20 cellular contexts compared by ENCODE assay signal in the genomic region with DNA sequence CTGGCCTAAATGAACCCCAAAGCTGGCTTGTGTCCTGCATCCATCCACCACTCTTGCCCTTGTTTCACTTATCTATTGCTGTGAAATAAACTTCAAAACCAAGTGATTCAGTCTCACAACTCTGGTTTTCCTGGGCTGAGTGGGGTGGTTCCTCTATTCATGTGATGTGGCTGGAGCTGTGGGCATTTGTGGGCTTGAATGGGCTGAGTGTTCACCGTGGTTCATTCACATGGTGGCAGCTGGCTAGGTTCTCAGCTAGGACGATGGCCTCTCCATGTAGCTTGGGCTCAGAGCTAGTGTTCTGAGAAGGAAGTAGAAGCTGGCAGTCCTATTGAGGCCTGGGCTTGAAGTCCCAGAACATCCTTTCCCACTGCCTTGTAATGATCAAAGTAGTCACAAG. TPM values are rescaled to one million over a fixed set of nuclear protein-coding genes. Genes with fewer than 3 reads are reported as not detected.
DNase-seq lines count a peak whose midpoint lies in the region; ATAC-seq and TF ChIP-seq lines count a peak whose summit lies in the region.
"Had no signal": no experiment of that assay in that cellular context is flagged by ENCODE, and none has a peak within 500 bp of the region (broad histone marks: within the 10 kb centered on the region; RNA-seq: fewer than 3 reads in every experiment).

No MANE protein-coding gene starts in this region.

- H3K9ac ChIP-seq in mesenchymal stem cell (ENCODE audit: low read length), result no peak overlapping the region
- H3K9ac ChIP-seq: parathyroid adenoma had no signal

- no peak overlapping the region for H2BK15ac ChIP-seq in mesenchymal stem cell (ENCODE audit: low read depth, poor library complexity, severe bottlenecking)

- peaks cover 30% of the 10 kb centered on the region for H3K79me1 ChIP-seq in mesenchymal stem cell (replicated peaks; ENCODE audit: low read length, poor library complexity, severe bottlenecking)

- DNase-seq in T-helper 2 cell treated with Interferon-gamma antibody and Interleukin-4, amounts not matched to agents 5 μg/mL and 100 μg/mL, for 36 hours (ENCODE audit: low spot score), result peak; percentile 26
- DNase-seq in T-helper 2 cell (no peak), CD1c-positive myeloid dendritic cell (ENCODE audit: extremely low spot score) (peak; percentile 27), foreskin melanocyte (peak; percentile 45), mesenchymal stem cell (no peak), upper lobe of left lung (no peak)
- no peak for DNase-seq in activated CD4-positive, alpha-beta memory T cell treated with anti-CD3 and anti-CD28 coated beads, Interleukin-2, amount 10 ng/mL, durations not matched to agents 7 days and 5 days
- DNase-seq: 8988T, hypothalamus, Kasumi-1, NCI-H1417 treated with DMSO at 0.1 percent for 48 hours, NCI-H2171, NCI-H526 treated with DMSO at 0.1 percent for 48 hours had no signal

- H3K23ac ChIP-seq in mesenchymal stem cell (ENCODE audit: low read length in 2 of 2), result no peak overlapping the region

- H3K36me3 ChIP-seq in mesenchymal stem cell (ENCODE audit: control insufficient read depth in 1 of 2, insufficient read depth in 2 of 2, low read depth in 1 of 2, low read length in 2 of 2) (peaks cover 20 to 85% of the 10 kb centered on the region in 2 experiments), upper lobe of left lung (peaks cover 0 to 64% (median 5%) of the 10 kb centered on the region in 4 donors)

- H3K9me3 ChIP-seq in mesenchymal stem cell (ENCODE audit: control insufficient read depth, low read length) (no peaks in the 10 kb centered on the region), upper lobe of left lung (no peaks in the 10 kb centered on the region)

- POLR2A ChIA-PET in activated CD4-positive, alpha-beta memory T cell treated with anti-CD3 and anti-CD28 coated beads, Interleukin-2, amount 10 ng/mL, durations not matched to agents 7 days and 5 days (lab: Charles Lee), result interaction anchor here (1.4 to 1.9 kb wide), 5 partner anchors 15 to 36 kb away, joined by 3 to 12 read pairs (median 6); no protein-coding TSS in a partner anchor

- H2AK5ac ChIP-seq in mesenchymal stem cell (ENCODE audit: low read length, severe bottlenecking), result no peak overlapping the region

- CTCF ChIA-PET in activated CD4-positive, alpha-beta memory T cell treated with anti-CD3 and anti-CD28 coated beads, Interleukin-2, amount 10 ng/mL, durations not matched to agents 7 days and 5 days (lab: Charles Lee), result interaction anchor here (1.4 kb wide), 1 partner anchor 28 kb away, joined by 3 read pairs; no protein-coding TSS in a partner anchor

- TF ChIP-seq POLR2A in upper lobe of left lung (IDR thresholded peaks at IDR 0.05), result no peak

- peaks cover 4% of the 10 kb centered on the region for H3K9me3 Mint-ChIP-seq in T-helper 2 cell treated with Interferon-gamma antibody and Interleukin-4, amounts not matched to agents 5 μg/mL and 100 μg/mL, for 36 hours
- no peaks in the 10 kb centered on the region for H3K9me3 Mint-ChIP-seq in activated CD4-positive, alpha-beta memory T cell treated with anti-CD3 and anti-CD28 coated beads, Interleukin-2, amount 10 ng/mL, durations not matched to agents 7 days and 5 days
- H3K9me3 Mint-ChIP-seq: dendritic cell treated with granulocyte-macrophage colony-stimulating factor and Interleukin-4, amounts not matched to agents 40 ng/mL and 50 ng/mL, for 4 days; GM23338 had no signal

- H3K4me1 Mint-ChIP-seq in T-helper 2 cell treated with Interferon-gamma antibody and Interleukin-4, amounts not matched to agents 5 μg/mL and 100 μg/mL, for 36 hours (ENCODE audit: low read depth), result peaks cover 72% of the 10 kb centered on the region
- H3K4me1 Mint-ChIP-seq in activated CD4-positive, alpha-beta memory T cell treated with anti-CD3 and anti-CD28 coated beads, Interleukin-2, amount 10 ng/mL, durations not matched to agents 7 days and 5 days, result peaks cover 75% of the 10 kb centered on the region
- H3K4me1 Mint-ChIP-seq: GM23338 had no signal

- H2BK12ac ChIP-seq in mesenchymal stem cell (ENCODE audit: low read length in 2 of 2), result no peak overlapping the region

- TF ChIP-seq EP300 in upper lobe of left lung (IDR thresholded peaks at IDR 0.05), result no peak

- H2BK5ac ChIP-seq in mesenchymal stem cell (ENCODE audit: low read depth, low read length, poor library complexity, severe bottlenecking), result no peak overlapping the region

- H3K36me3 Mint-ChIP-seq in T-helper 2 cell treated with Interferon-gamma antibody and Interleukin-4, amounts not matched to agents 5 μg/mL and 100 μg/mL, for 36 hours (ENCODE audit: low read depth), result peaks cover 75% of the 10 kb centered on the region
- H3K36me3 Mint-ChIP-seq in activated CD4-positive, alpha-beta memory T cell treated with anti-CD3 and anti-CD28 coated beads, Interleukin-2, amount 10 ng/mL, durations not matched to agents 7 days and 5 days (ENCODE audit: low read depth), result peaks cover 78% of the 10 kb centered on the region

- no peak overlapping the region for H4K91ac ChIP-seq in mesenchymal stem cell (ENCODE audit: low read length)

- H2BK120ac ChIP-seq in mesenchymal stem cell (ENCODE audit: low read depth, low read length), result no peak overlapping the region

- no peak for TF ChIP-seq CTCF in upper lobe of left lung (IDR thresholded peaks at IDR 0.05)

- 96% methylated on average over 2 of the region's 2 CpGs for WGBS in mesenchymal stem cell
- WGBS in upper lobe of left lung, 2 donors, result 40 to 77% methylated on average over 1 to 2 of the region's 2 CpGs

- H3K4me3 ChIP-seq in mesenchymal stem cell (ENCODE audit: insufficient read depth in 1 of 2, low read depth in 1 of 2, low read length in 2 of 2), result no peak overlapping the region
- H3K4me3 ChIP-seq in upper lobe of left lung, result no peak overlapping the region
- H3K4me3 ChIP-seq: GM23338, lung had no signal

- no peaks in the 10 kb centered on the region for H3K27me3 ChIP-seq in mesenchymal stem cell (ENCODE audit: control insufficient read depth in 1 of 2, insufficient read depth in 1 of 2, low read length in 2 of 2)
- H3K27me3 ChIP-seq in upper lobe of left lung, result no peaks in the 10 kb centered on the region

- H4K8ac ChIP-seq in mesenchymal stem cell (ENCODE audit: low read length), result no peak overlapping the region

- H3K14ac ChIP-seq in mesenchymal stem cell (ENCODE audit: low read length in 2 of 2), result no peak overlapping the region

- no peak overlapping the region for H3K4ac ChIP-seq in mesenchymal stem cell (ENCODE audit: low read depth in 1 of 2, low read length in 2 of 2)

- peak overlapping the region; percentile 85 for H3K27ac Mint-ChIP-seq in T-helper 2 cell treated with Interferon-gamma antibody and Interleukin-4, amounts not matched to agents 5 μg/mL and 100 μg/mL, for 36 hours
- peak overlapping the region; percentile 64 for H3K27ac Mint-ChIP-seq in activated CD4-positive, alpha-beta memory T cell treated with anti-CD3 and anti-CD28 coated beads, Interleukin-2, amount 10 ng/mL, durations not matched to agents 7 days and 5 days
- H3K27ac Mint-ChIP-seq: GM23338 had no signal

- no peak overlapping the region for H2AFZ ChIP-seq in mesenchymal stem cell (ENCODE audit: low read depth, low read length)
- H2AFZ ChIP-seq: GM23338, parathyroid adenoma had no signal

- H3K27me3 Mint-ChIP-seq in T-helper 2 cell treated with Interferon-gamma antibody and Interleukin-4, amounts not matched to agents 5 μg/mL and 100 μg/mL, for 36 hours (ENCODE audit: low read depth), result no peaks in the 10 kb centered on the region
- H3K27me3 Mint-ChIP-seq in activated CD4-positive, alpha-beta memory T cell treated with anti-CD3 and anti-CD28 coated beads, Interleukin-2, amount 10 ng/mL, durations not matched to agents 7 days and 5 days, result no peaks in the 10 kb centered on the region
- H3K27me3 Mint-ChIP-seq: dendritic cell treated with granulocyte-macrophage colony-stimulating factor and Interleukin-4, amounts not matched to agents 40 ng/mL and 50 ng/mL, for 4 days had no signal

- H3K4me3 Mint-ChIP-seq in T-helper 2 cell treated with Interferon-gamma antibody and Interleukin-4, amounts not matched to agents 5 μg/mL and 100 μg/mL, for 36 hours, result no peak overlapping the region
- H3K4me3 Mint-ChIP-seq in activated CD4-positive, alpha-beta memory T cell treated with anti-CD3 and anti-CD28 coated beads, Interleukin-2, amount 10 ng/mL, durations not matched to agents 7 days and 5 days, result no peak overlapping the region
- H3K4me3 Mint-ChIP-seq: dendritic cell treated with granulocyte-macrophage colony-stimulating factor and Interleukin-4, amounts not matched to agents 40 ng/mL and 50 ng/mL, for 4 days; GM23338 had no signal

- ATAC-seq in GM21515 (IDR thresholded peaks at IDR 0.05; ENCODE audit: unreplicated experiment) (no peak), upper lobe of left lung (ENCODE audit: low FRiP score in 2 of 2) (no peak)
- ATAC-seq: GM23338, sciatic nerve had no signal

- no peak overlapping the region for H3K18ac ChIP-seq in mesenchymal stem cell (ENCODE audit: low read depth in 1 of 2, low read length in 2 of 2)

- H3K4me1 ChIP-seq in mesenchymal stem cell (ENCODE audit: control insufficient read depth, insufficient read depth, low read depth, low read length), result peaks cover 6% of the 10 kb centered on the region
- peaks cover 10 to 20% (median 16%) of the 10 kb centered on the region in 4 donors for H3K4me1 ChIP-seq in upper lobe of left lung

- H3K4me2 ChIP-seq in mesenchymal stem cell (ENCODE audit: low read length, poor library complexity, severe bottlenecking), result no peak overlapping the region
- H3K4me2 ChIP-seq: GM23338 had no signal

- H3K27ac ChIP-seq in mesenchymal stem cell (ENCODE audit: low read length, poor library complexity, severe bottlenecking) (no peak overlapping the region), upper lobe of left lung (no peak overlapping the region)
- H3K27ac ChIP-seq: parathyroid adenoma, VCaP had no signal

RNA-seq across cellular contexts. Expression of a gene that starts 30.4 kb away (rescaled TPM):
- 100 to 1,000 TPM; 205 to 207 TPM for total RNA-seq in activated CD4-positive, alpha-beta memory T cell treated with anti-CD3 and anti-CD28 coated beads, Interleukin-2, amount 10 ng/mL, durations not matched to agents 7 days and 5 days
- polyA plus RNA-seq in mesenchymal stem cell (2013, experiment 1 of 2), result 511 TPM
- polyA plus RNA-seq in mesenchymal stem cell (2013, experiment 2 of 2), result 515 TPM
- total RNA-seq in upper lobe of left lung, result 100 to 1,000 TPM in 5 of 6 donors, 10 to 100 TPM in 1; 75.4 to 328 (median 160) TPM

RNA-seq across cellular contexts. Expression of a gene that starts 33.5 kb away (rescaled TPM):
- 1 to 10 TPM; 3.1 to 3.2 TPM for total RNA-seq in activated CD4-positive, alpha-beta memory T cell treated with anti-CD3 and anti-CD28 coated beads, Interleukin-2, amount 10 ng/mL, durations not matched to agents 7 days and 5 days
- polyA plus RNA-seq in mesenchymal stem cell (2013, experiment 1 of 2), result 1.6 TPM
- 1.8 TPM for polyA plus RNA-seq in mesenchymal stem cell (2013, experiment 2 of 2)
- 10 to 100 TPM in 5 of 6 donors, 1 to 10 TPM in 1; 6.3 to 34.0 (median 15.9) TPM for total RNA-seq in upper lobe of left lung

Comparison
In these comparisons a context has a peak if more than half of its experiments do, and no peak if none do; other contexts are left out.
1. DNase-seq: peak in T-helper 2 cell treated with Interferon-gamma antibody and Interleukin-4, amounts not matched to agents 5 μg/mL and 100 μg/mL, for 36 hours (single experiment), CD1c-positive myeloid dendritic cell (single experiment) and foreskin melanocyte (single experiment); none in T-helper 2 cell (0 of 5), activated CD4-positive, alpha-beta memory T cell treated with anti-CD3 and anti-CD28 coated beads, Interleukin-2, amount 10 ng/mL, durations not matched to agents 7 days and 5 days (single experiment), mesenchymal stem cell (single experiment) and upper lobe of left lung (0 of 2).